In the genomic region with DNA sequence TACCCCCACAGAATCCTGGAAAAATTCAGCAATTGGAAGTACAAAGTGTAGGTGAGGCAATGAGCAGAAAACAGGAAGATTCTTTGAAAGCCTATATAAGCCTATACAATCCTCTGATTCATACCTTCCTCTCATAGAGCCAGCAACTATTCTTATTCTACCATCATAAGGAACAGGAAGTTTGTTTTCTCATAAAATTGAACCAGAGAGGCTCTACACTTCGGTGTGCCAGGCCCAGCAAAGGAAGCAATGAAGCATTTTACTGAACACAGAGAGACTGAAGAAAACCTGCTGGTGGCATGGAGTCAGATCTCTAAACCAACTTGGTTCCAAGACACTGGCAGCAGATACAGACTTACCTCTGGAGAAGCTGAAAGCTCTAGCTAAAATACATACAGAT, we compare ENCODE assay signal across 23 cellular contexts. TPM values are rescaled to one million over a fixed set of nuclear protein-coding genes. Genes with fewer than 3 reads are reported as not detected.
DNase-seq lines count a peak whose midpoint lies in the region; ATAC-seq and TF ChIP-seq lines count a peak whose summit lies in the region.
"Had no signal": no experiment of that assay in that cellular context is flagged by ENCODE, and none has a peak within 500 bp of the region (broad histone marks: within the 10 kb centered on the region; RNA-seq: fewer than 3 reads in every experiment).

No MANE protein-coding gene starts in this region.

- no peaks in the 10 kb centered on the region for H3K79me2 ChIP-seq in neural progenitor cell (ENCODE audit: low read depth)
- H3K79me2 ChIP-seq: hepatocyte had no signal

- peak overlapping the region; percentile 24 for H3K27ac Mint-ChIP-seq in activated T-helper 2 cell treated with anti-CD3 and anti-CD28 coated beads, Interferon-gamma antibody, Interleukin-2, Interleukin-4, amounts not matched to agents 10 μg/mL and 5 μg/mL and 100 μg/mL, durations not matched to agents 14 hours and 24 hours and 36 hours
- no peak overlapping the region for H3K27ac Mint-ChIP-seq in neural progenitor cell

- no peak overlapping the region for H3K9ac ChIP-seq in neural progenitor cell
- H3K9ac ChIP-seq: BLaER1 treated with 17β-estradiol and CSF1 and Interleukin-3, amounts not matched to agents 10 nM and 100 nM had no signal

- no peaks in the 10 kb centered on the region for H3K27me3 ChIP-seq in neural progenitor cell
- H3K27me3 ChIP-seq: BLaER1 treated with 17β-estradiol and CSF1 and Interleukin-3, amounts not matched to agents 10 nM and 100 nM; hepatocyte; stomach had no signal

- TF ChIP-seq CTCF in mucosa of descending colon (IDR thresholded peaks at IDR 0.05) = no peak
- no peak for TF ChIP-seq CTCF in neural progenitor cell (IDR thresholded peaks at IDR 0.05)

- no peaks in the 10 kb centered on the region for H3K9me3 Mint-ChIP-seq in activated T-helper 2 cell treated with anti-CD3 and anti-CD28 coated beads, Interferon-gamma antibody, Interleukin-2, Interleukin-4, amounts not matched to agents 10 μg/mL and 5 μg/mL and 100 μg/mL, durations not matched to agents 14 hours and 24 hours and 36 hours
- H3K9me3 Mint-ChIP-seq in neural progenitor cell = no peaks in the 10 kb centered on the region

- H3K9me3 ChIP-seq in mucosa of descending colon = no peaks in the 10 kb centered on the region
- H3K9me3 ChIP-seq in neural progenitor cell (ENCODE audit: low read depth) = no peaks in the 10 kb centered on the region
- H3K9me3 ChIP-seq: stomach had no signal

- H3K27ac ChIP-seq in neural progenitor cell = no peak overlapping the region
- H3K27ac ChIP-seq: 22Rv1; BLaER1 treated with 17β-estradiol and CSF1 and Interleukin-3, amounts not matched to agents 10 nM and 100 nM; hepatocyte; stomach had no signal

- H3K27me3 Mint-ChIP-seq in activated T-helper 2 cell treated with anti-CD3 and anti-CD28 coated beads, Interferon-gamma antibody, Interleukin-2, Interleukin-4, amounts not matched to agents 10 μg/mL and 5 μg/mL and 100 μg/mL, durations not matched to agents 14 hours and 24 hours and 36 hours (ENCODE audit: low read depth) = no peaks in the 10 kb centered on the region
- H3K27me3 Mint-ChIP-seq in neural progenitor cell (ENCODE audit: insufficient read depth, low read depth) = no peaks in the 10 kb centered on the region

- H3K4me3 Mint-ChIP-seq in activated T-helper 2 cell treated with anti-CD3 and anti-CD28 coated beads, Interferon-gamma antibody, Interleukin-2, Interleukin-4, amounts not matched to agents 10 μg/mL and 5 μg/mL and 100 μg/mL, durations not matched to agents 14 hours and 24 hours and 36 hours (ENCODE audit: low read depth) = no peak overlapping the region
- no peak overlapping the region for H3K4me3 Mint-ChIP-seq in neural progenitor cell

- peaks cover 11% of the 10 kb centered on the region for H3K4me1 Mint-ChIP-seq in activated T-helper 2 cell treated with anti-CD3 and anti-CD28 coated beads, Interferon-gamma antibody, Interleukin-2, Interleukin-4, amounts not matched to agents 10 μg/mL and 5 μg/mL and 100 μg/mL, durations not matched to agents 14 hours and 24 hours and 36 hours (ENCODE audit: low read depth)
- H3K4me1 Mint-ChIP-seq in neural progenitor cell = no peaks in the 10 kb centered on the region

- intact Hi-C loops in activated T-helper 2 cell treated with anti-CD3 and anti-CD28 coated beads, Interferon-gamma antibody, Interleukin-2, Interleukin-4, amounts not matched to agents 10 μg/mL and 5 μg/mL and 100 μg/mL, durations not matched to agents 14 hours and 24 hours and 36 hours (cut with micrococcal nuclease) = no loop called here
- intact Hi-C loops in mucosa of descending colon (cut with DNase I, micrococcal nuclease) = no loop called here

- no peak overlapping the region for H2AFZ ChIP-seq in neural progenitor cell (replicated peaks)
- H2AFZ ChIP-seq: hepatocyte had no signal

- H3K36me3 ChIP-seq in mucosa of descending colon (ENCODE audit: low read depth) (no peaks in the 10 kb centered on the region), neural progenitor cell (no peaks in the 10 kb centered on the region)

- ATAC-seq in mucosa of descending colon = peak; percentile 76
- ATAC-seq: HCT116 had no signal

- H3K4me1 ChIP-seq in mucosa of descending colon (ENCODE audit: low read depth) (no peaks in the 10 kb centered on the region), neural progenitor cell (no peaks in the 10 kb centered on the region)

- DNase-seq in NOMO-1 treated with DMSO at 0.1 percent for 48 hours (lab: John Stamatoyannopoulos, UW; ENCODE audit: unreplicated experiment) = peak; percentile 23
- DNase-seq in NOMO-1 treated with dmso at 0.1 percent for 144 hours (lab: John Stamatoyannopoulos, UW; ENCODE audit: unreplicated experiment) = no peak
- DNase-seq in Kasumi-1 (lab: John Stamatoyannopoulos, UW) = peak; percentile 32 to 35
- no peak for DNase-seq in activated T-helper 2 cell treated with anti-CD3 and anti-CD28 coated beads, Interferon-gamma antibody, Interleukin-2, Interleukin-4, amounts not matched to agents 10 μg/mL and 5 μg/mL and 100 μg/mL, durations not matched to agents 14 hours and 24 hours and 36 hours (ENCODE audit: low spot score)
- no peak for DNase-seq in mucosa of descending colon
- no peak for DNase-seq in neural progenitor cell (ENCODE audit: low spot score)
- no peak for DNase-seq in DMS79 (lab: John Stamatoyannopoulos, UW)
- no peak for DNase-seq in SHP77 treated with DMSO at 0.1 percent for 48 hours (lab: John Stamatoyannopoulos, UW)
- DNase-seq: activated T-cell treated with anti-CD3 and anti-CD28 coated beads, Interleukin-2, amount 50 U/mL, for 48 hours; anterior cingulate cortex; effector memory CD4-positive, alpha-beta T cell; kidney; NCI-H187 treated with DMSO at 0.1 percent for 48 hours; NCI-H524; retina; SIG-M5; stimulated activated CD4-positive, alpha-beta T cell treated with anti-CD3 and anti-CD28 coated beads, Interleukin-15, amount 100 ng/mL, for 24 hours; stomach; T1000 had no signal

- no peaks in the 10 kb centered on the region for H4K20me1 ChIP-seq in neural progenitor cell (ENCODE audit: low read depth)

- no peaks in the 10 kb centered on the region for H3F3A ChIP-seq in neural progenitor cell (ENCODE audit: low read depth)

- H3K4me2 ChIP-seq in neural progenitor cell = no peak overlapping the region
- H3K4me2 ChIP-seq: hepatocyte had no signal

- H3K4me3 ChIP-seq in mucosa of descending colon (no peak overlapping the region), neural progenitor cell (no peak overlapping the region)
- H3K4me3 ChIP-seq: BLaER1 treated with 17β-estradiol and CSF1 and Interleukin-3, amounts not matched to agents 10 nM and 100 nM; hepatocyte; stomach had no signal

- peaks cover 65% of the 10 kb centered on the region for H3K36me3 Mint-ChIP-seq in activated T-helper 2 cell treated with anti-CD3 and anti-CD28 coated beads, Interferon-gamma antibody, Interleukin-2, Interleukin-4, amounts not matched to agents 10 μg/mL and 5 μg/mL and 100 μg/mL, durations not matched to agents 14 hours and 24 hours and 36 hours (ENCODE audit: low read depth)
- no peaks in the 10 kb centered on the region for H3K36me3 Mint-ChIP-seq in neural progenitor cell

RNA-seq across cellular contexts. Expression of a gene that starts 18.7 kb away (rescaled TPM):
- 43.5 and 44.1 TPM in 2 replicates for total RNA-seq in activated T-helper 2 cell treated with anti-CD3 and anti-CD28 coated beads, Interferon-gamma antibody, Interleukin-2, Interleukin-4, amounts not matched to agents 10 μg/mL and 5 μg/mL and 100 μg/mL, durations not matched to agents 14 hours and 24 hours and 36 hours
- 10 to 100 TPM; 38.4 to 49.8 (median 48.9) TPM for total RNA-seq in mucosa of descending colon
- 2.1 and 3.1 TPM in 2 replicates for total RNA-seq in neural progenitor cell (ENCODE audit: low replicate concordance)

Comparison
In these comparisons a context has a peak if more than half of its experiments do, and no peak if none do; other contexts are left out.
1. DNase-seq: peak in NOMO-1 treated with DMSO at 0.1 percent for 48 hours (single experiment) and Kasumi-1 (2 of 2); none in NOMO-1 treated with dmso at 0.1 percent for 144 hours (single experiment), activated T-helper 2 cell treated with anti-CD3 and anti-CD28 coated beads, Interferon-gamma antibody, Interleukin-2, Interleukin-4, amounts not matched to agents 10 μg/mL and 5 μg/mL and 100 μg/mL, durations not matched to agents 14 hours and 24 hours and 36 hours (single experiment), mucosa of descending colon (0 of 3), neural progenitor cell (single experiment), DMS79 (single experiment) and SHP77 treated with DMSO at 0.1 percent for 48 hours (single experiment).